ENCODE assay signal across 18 cellular contexts in the genomic region with DNA sequence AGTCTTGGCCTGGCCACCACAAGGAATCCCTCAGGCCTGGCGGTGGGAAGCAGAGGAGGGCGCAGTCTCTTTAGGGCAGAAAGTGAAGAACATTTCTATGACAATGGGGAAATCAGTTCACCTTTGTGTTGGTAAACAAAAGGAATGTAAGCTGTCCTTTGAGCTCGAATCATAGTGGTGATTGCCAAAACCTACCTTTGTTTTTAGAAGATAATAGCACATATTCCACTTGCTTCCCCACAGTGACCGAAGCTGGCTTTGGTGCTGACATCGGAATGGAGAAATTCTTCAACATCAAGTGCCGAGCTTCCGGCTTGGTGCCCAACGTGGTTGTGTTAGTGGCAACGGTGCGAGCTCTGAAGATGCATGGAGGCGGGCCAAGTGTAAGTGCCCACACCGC.
DNase-seq lines count a peak whose midpoint lies in the region; ATAC-seq, FAIRE-seq and TF ChIP-seq lines count a peak whose summit lies in the region.
"Had no signal": no experiment of that assay in that cellular context is flagged by ENCODE, and none has a peak within 500 bp of the region (broad histone marks: within the 10 kb centered on the region; RNA-seq: fewer than 3 reads in every experiment).

No MANE protein-coding gene starts in this region.

- peaks cover 3% of the 10 kb centered on the region for H3K36me3 Mint-ChIP-seq in activated CD8-positive, alpha-beta memory T cell treated with anti-CD3 and anti-CD28 coated beads, Interleukin-2, amount 10 ng/mL, durations not matched to agents 7 days and 5 days
- peaks cover 34% of the 10 kb centered on the region for H3K36me3 Mint-ChIP-seq in activated naive CD8-positive, alpha-beta T cell treated with anti-CD3 and anti-CD28 coated beads, Interleukin-2, amount 50 U/mL, for 24 hours (ENCODE audit: low read depth)

- peak overlapping the region; percentile 85 for H2BK5ac ChIP-seq in H1 (ENCODE audit: low read depth, low read length)

- no peak overlapping the region for H2BK120ac ChIP-seq in H1 (replicated peaks; ENCODE audit: low read depth, low read length)

- CTCF ChIA-PET in H1 (lab: Charles Lee; ENCODE audit: partially characterized antibody): interaction anchor here (0.6 to 2.4 kb wide), 9 partner anchors 9 to 1415 kb away, joined by 3 to 24 read pairs (median 3); no protein-coding TSS in a partner anchor
- CTCF ChIA-PET in activated CD8-positive, alpha-beta memory T cell treated with anti-CD3 and anti-CD28 coated beads, Interleukin-2, amount 10 ng/mL, durations not matched to agents 7 days and 5 days (lab: Charles Lee): interaction anchor here (0.7 to 2.6 kb wide), 5 partner anchors 21 to 325 kb away, joined by 3 to 11 read pairs (median 4); no protein-coding TSS in a partner anchor

- no peak overlapping the region for H3K4me3 Mint-ChIP-seq in activated CD8-positive, alpha-beta memory T cell treated with anti-CD3 and anti-CD28 coated beads, Interleukin-2, amount 10 ng/mL, durations not matched to agents 7 days and 5 days
- H3K4me3 Mint-ChIP-seq in activated naive CD8-positive, alpha-beta T cell treated with anti-CD3 and anti-CD28 coated beads, Interleukin-2, amount 50 U/mL, for 24 hours: no peak overlapping the region
- H3K4me3 Mint-ChIP-seq: CD8-positive, alpha-beta memory T cell had no signal

- no peak overlapping the region for H3K4ac ChIP-seq in H1 (replicated peaks; ENCODE audit: insufficient read length, low read depth, low read length)

- no peak overlapping the region for H3K4me3 ChIP-seq in HAP-1
- peak overlapping the region in 1 of 4 experiments; percentile 31; a peak in 1 of 8 replicates for H3K4me3 ChIP-seq in H1 (ENCODE audit: extremely low read depth in 1 of 4, insufficient read depth in 2 of 4, low read depth in 3 of 4, low read length in 4 of 4)
- H3K4me3 ChIP-seq: GM23248 had no signal

- H3K79me2 ChIP-seq in H1 (ENCODE audit: control insufficient read depth in 1 of 2, insufficient read depth in 2 of 2, low read length in 2 of 2): no peaks in the 10 kb centered on the region

- H3K4me2 ChIP-seq in H1 (ENCODE audit: insufficient read depth in 1 of 2, low read depth in 2 of 2, low read length in 2 of 2): peak overlapping the region; percentile 44; a peak in 3 of 4 replicates

- H2AFZ ChIP-seq in H1 (ENCODE audit: low read length): no peak overlapping the region
- H2AFZ ChIP-seq: GM23248 had no signal

- H4K5ac ChIP-seq in H1 (ENCODE audit: insufficient read length, low read depth, low read length): no peak overlapping the region

- H3K23ac ChIP-seq in H1 (ENCODE audit: insufficient read length): no peak overlapping the region

- H3K56ac ChIP-seq in H1 (replicated peaks; ENCODE audit: insufficient read length, low read depth, low read length): no peak overlapping the region

- no peak overlapping the region for H3K18ac ChIP-seq in H1 (ENCODE audit: extremely low read depth, low read length)

- H3K9me3 Mint-ChIP-seq in activated CD8-positive, alpha-beta memory T cell treated with anti-CD3 and anti-CD28 coated beads, Interleukin-2, amount 10 ng/mL, durations not matched to agents 7 days and 5 days (ENCODE audit: low read depth): no peaks in the 10 kb centered on the region
- no peaks in the 10 kb centered on the region for H3K9me3 Mint-ChIP-seq in activated naive CD8-positive, alpha-beta T cell treated with anti-CD3 and anti-CD28 coated beads, Interleukin-2, amount 50 U/mL, for 24 hours
- H3K9me3 Mint-ChIP-seq: CD8-positive, alpha-beta memory T cell had no signal

- FAIRE-seq in H1 (lab: Jason Lieb, UNC): peak; percentile 36
- FAIRE-seq: RCC 7860 had no signal

- DNase-seq in HAP-1 (ENCODE audit: low spot score in 2 of 2): peak; percentile 34 to 50
- DNase-seq in H1 (ENCODE audit: low read depth in 1 of 2, low spot score in 2 of 2): peak; percentile 34 to 51
- DNase-seq in iPS-NIHi11 (ENCODE audit: low spot score): peak; percentile 44
- DNase-seq in activated CD8-positive, alpha-beta memory T cell treated with anti-CD3 and anti-CD28 coated beads, Interleukin-2, amount 10 ng/mL, durations not matched to agents 7 days and 5 days: no peak
- no peak for DNase-seq in activated naive CD8-positive, alpha-beta T cell treated with anti-CD3 and anti-CD28 coated beads, Interleukin-2, amount 50 U/mL, for 24 hours
- DNase-seq: ACHN; CD8-positive, alpha-beta memory T cell; GM23248; Kasumi-1; MM.1S; NCI-H1092 treated with DMSO at 0.1 percent for 48 hours; NCI-H146; NCI-H2081 treated with DMSO at 0.1 percent for 48 hours; NK-92 treated with Interleukin-12 subunit alpha and Interleukin-12 subunit beta, amount 100 ng/mL, for 24 hours had no signal

- H3K4me1 ChIP-seq in HAP-1 (peaks cover 18% of the 10 kb centered on the region), H1 (replicated peaks in 1 of 4; ENCODE audit: control insufficient read depth in 3 of 4, insufficient read depth in 4 of 4, low read length in 3 of 4) (peaks cover 0 to 14% (median 8%) of the 10 kb centered on the region in 4 experiments; a peak in 5 of 7 replicates)

- H3K27me3 ChIP-seq in HAP-1 (ENCODE audit: low read depth) (no peaks in the 10 kb centered on the region), H1 (replicated peaks in 1 of 4; ENCODE audit: control insufficient read depth in 3 of 4, extremely low read depth in 1 of 4, insufficient read depth in 3 of 4, low read length in 3 of 4) (no peaks in the 10 kb centered on the region)

- H3K27me3 Mint-ChIP-seq in activated CD8-positive, alpha-beta memory T cell treated with anti-CD3 and anti-CD28 coated beads, Interleukin-2, amount 10 ng/mL, durations not matched to agents 7 days and 5 days: no peaks in the 10 kb centered on the region
- no peaks in the 10 kb centered on the region for H3K27me3 Mint-ChIP-seq in activated naive CD8-positive, alpha-beta T cell treated with anti-CD3 and anti-CD28 coated beads, Interleukin-2, amount 50 U/mL, for 24 hours
- H3K27me3 Mint-ChIP-seq: CD8-positive, alpha-beta memory T cell had no signal

- peak in 2 of 3 experiments; percentile 7 to 13; a peak in 2 of 4 replicates for TF ChIP-seq CTCF in H1 (IDR thresholded peaks at IDR 0.05; ENCODE audit: control extremely low read depth in 1 of 3, insufficient read depth in 1 of 3, low read depth in 1 of 3, low read length in 3 of 3)

- H3K9me3 ChIP-seq in HAP-1 (no peaks in the 10 kb centered on the region), H1 (ENCODE audit: insufficient read depth in 2 of 2, low read depth in 1 of 2, low read length in 1 of 2) (no peaks in the 10 kb centered on the region)

- no peak overlapping the region; the same call in 1 of the 2 replicates for H2BK12ac ChIP-seq in H1 (ENCODE audit: low read depth, low read length)

- no peak overlapping the region for H4K91ac ChIP-seq in H1 (replicated peaks; ENCODE audit: insufficient read length, low read length)

- no peak overlapping the region for H3K27ac Mint-ChIP-seq in activated CD8-positive, alpha-beta memory T cell treated with anti-CD3 and anti-CD28 coated beads, Interleukin-2, amount 10 ng/mL, durations not matched to agents 7 days and 5 days
- H3K27ac Mint-ChIP-seq in activated naive CD8-positive, alpha-beta T cell treated with anti-CD3 and anti-CD28 coated beads, Interleukin-2, amount 50 U/mL, for 24 hours: no peak overlapping the region
- H3K27ac Mint-ChIP-seq: CD8-positive, alpha-beta memory T cell had no signal

- H2BK15ac ChIP-seq in H1 (ENCODE audit: low read length): no peak overlapping the region

- H4K8ac ChIP-seq in H1 (ENCODE audit: extremely low read depth, insufficient read depth, low read length): no peak overlapping the region

- H3K9ac ChIP-seq in H1 (replicated peaks in 1 of 4; ENCODE audit: extremely low read depth in 1 of 4, low read depth in 3 of 4, low read length in 3 of 4): no peak overlapping the region
- H3K9ac ChIP-seq: GM23248 had no signal

- WGBS in H1 (ENCODE audit: extremely low coverage in 1 of 2, insufficient coverage in 1 of 2, insufficient read length in 1 of 2, insufficient replicate concordance in 2 of 2, low coverage in 1 of 2, low lambda C conversion rate in 2 of 2, missing lambda C conversion rate in 1 of 2), 2 experiments: 36% methylated on average over 12 of the region's 12 CpGs; no CpG with 5 or more reads in 1 of the 2 experiments

- ATAC-seq in GM19455 (IDR thresholded peaks at IDR 0.05; ENCODE audit: unreplicated experiment) (no peak), HG03280 (IDR thresholded peaks at IDR 0.05; ENCODE audit: unreplicated experiment) (no peak)
- no peak for ATAC-seq in activated CD8-positive, alpha-beta memory T cell treated with anti-CD3 and anti-CD28 coated beads, Interleukin-2, amount 10 ng/mL, durations not matched to agents 7 days and 5 days
- ATAC-seq in activated naive CD8-positive, alpha-beta T cell treated with anti-CD3 and anti-CD28 coated beads, Interleukin-2, amount 50 U/mL, for 24 hours: no peak
- ATAC-seq: Right ventricle myocardium inferior had no signal

- no peak overlapping the region for H2BK20ac ChIP-seq in H1 (ENCODE audit: low read length)

- no peak for TF ChIP-seq POLR2A in H1 (IDR thresholded peaks at IDR 0.05; ENCODE audit: control extremely low read depth in 1 of 2, low read depth in 2 of 2, low read length in 2 of 2)

- in situ Hi-C loops in HAP-1 (cut with MboI; ENCODE audit: low sequenced_read_pairs): no loop called here

- peak overlapping the region; percentile 68; the same call in 1 of the 2 replicates for H2AK5ac ChIP-seq in H1 (ENCODE audit: low read depth, low read length)

- no peaks in the 10 kb centered on the region; the same call in 1 of the 2 replicates for H3K79me1 ChIP-seq in H1 (ENCODE audit: low read depth, low read length)

- peaks cover 9% of the 10 kb centered on the region for H3K4me1 Mint-ChIP-seq in activated CD8-positive, alpha-beta memory T cell treated with anti-CD3 and anti-CD28 coated beads, Interleukin-2, amount 10 ng/mL, durations not matched to agents 7 days and 5 days
- H3K4me1 Mint-ChIP-seq in activated naive CD8-positive, alpha-beta T cell treated with anti-CD3 and anti-CD28 coated beads, Interleukin-2, amount 50 U/mL, for 24 hours: peaks cover under 1% of the 10 kb centered on the region

- TF ChIP-seq EP300 in H1 (IDR thresholded peaks at IDR 0.05; ENCODE audit: borderline replicate concordance in 1 of 2, low read depth in 2 of 2, low read length in 2 of 2): no peak

- peak in 1 of 2 experiments; percentile 11; a peak in 1 of 4 replicates for TF ChIP-seq RAD21 in H1 (IDR thresholded peaks at IDR 0.05 in 1 of 2, conservative IDR thresholded peaks at IDR 0.05 in 1 of 2; ENCODE audit: low read depth in 2 of 2, low read length in 2 of 2)

- peak overlapping the region; percentile 25; the same call in 1 of the 2 replicates for H3K27ac ChIP-seq in H1 (ENCODE audit: low read depth, low read length)
- H3K27ac ChIP-seq: GM23248 had no signal

- POLR2A ChIA-PET in H1 (lab: Charles Lee; ENCODE audit: partially characterized antibody): interaction anchor here (0.6 to 1.2 kb wide), 6 partner anchors 9 to 400 kb away, joined by 3 to 5 read pairs (median 4); a partner anchor contains a TSS

- H3K36me3 ChIP-seq in HAP-1 (replicated peaks) (peaks cover 18% of the 10 kb centered on the region), H1 (ENCODE audit: control insufficient read depth in 2 of 4, insufficient read depth in 4 of 4, low read length in 3 of 4) (peaks cover 0 to 8% (median 4%) of the 10 kb centered on the region in 4 experiments; a peak in 3 of 8 replicates)

- 0 out of 2 replicates have a peak, but pooled peaks cover 3% of the 10 kb centered on the region for H3K23me2 ChIP-seq in H1 (ENCODE audit: low read depth, low read length)

- H4K20me1 ChIP-seq in H1 (replicated peaks in 1 of 2; ENCODE audit: control insufficient read depth in 1 of 2, insufficient read depth in 2 of 2, low read length in 2 of 2): no peaks in the 10 kb centered on the region

- H3K14ac ChIP-seq in H1 (ENCODE audit: insufficient read length): no peak overlapping the region

Comparison
In these comparisons a context has a peak if more than half of its experiments do, and no peak if none do; other contexts are left out.
1. DNase-seq: peak in HAP-1 (2 of 2), H1 (2 of 2) and iPS-NIHi11 (single experiment); none in activated CD8-positive, alpha-beta memory T cell treated with anti-CD3 and anti-CD28 coated beads, Interleukin-2, amount 10 ng/mL, durations not matched to agents 7 days and 5 days (single experiment) and activated naive CD8-positive, alpha-beta T cell treated with anti-CD3 and anti-CD28 coated beads, Interleukin-2, amount 50 U/mL, for 24 hours (single experiment).